ENCODE assay signal across 8 cellular contexts in genomic region chr14:63727736-63728728, GRCh38. TPM values are rescaled to one million over a fixed set of nuclear protein-coding genes. Genes with fewer than 3 reads are reported as not detected.
A peak's percentile ranks its signal among the peaks of the same experiment; 100 is the strongest.
DNase-seq lines count a peak whose midpoint lies in the region; ATAC-seq and TF ChIP-seq lines count a peak whose summit lies in the region.

Gene SGPP1 (minus strand): TSS chr14:63728065. CDS start chr14:63727944, 121 bp downstream.

- peak within 1 kb of the TSS; percentile 9 for H3K4ac ChIP-seq in trophoblast cell (ENCODE audit: low read depth, low read length)

- peak within 1 kb of the TSS; percentile 99 for H3K4me3 Mint-ChIP-seq in GM23338
- peak within 1 kb of the TSS; percentile 99 for H3K4me3 Mint-ChIP-seq in activated naive CD8-positive, alpha-beta T cell treated with anti-CD3 and anti-CD28 coated beads, Interleukin-2, amount 10 ng/mL, durations not matched to agents 7 days and 5 days

- H3K27me3 Mint-ChIP-seq in GM23338 (ENCODE audit: insufficient read depth, low read depth, poor library complexity): peaks cover 25% of the 10 kb centered on the region
- H3K27me3 Mint-ChIP-seq in activated naive CD8-positive, alpha-beta T cell treated with anti-CD3 and anti-CD28 coated beads, Interleukin-2, amount 10 ng/mL, durations not matched to agents 7 days and 5 days: peaks cover 3% of the 10 kb centered on the region

- H3K14ac ChIP-seq in trophoblast cell (ENCODE audit: low read length): peak within 1 kb of the TSS; percentile 22

- H3K36me3 ChIP-seq in GM23338 (ENCODE audit: insufficient read depth) (no peaks in the 10 kb centered on the region), trophoblast cell (ENCODE audit: control insufficient read depth in 1 of 2, insufficient read depth in 2 of 2, low read length in 2 of 2) (no peaks in the 10 kb centered on the region), tibial nerve (no peaks in the 10 kb centered on the region)

- peaks cover 11% of the 10 kb centered on the region for H3K79me1 ChIP-seq in trophoblast cell (ENCODE audit: low read length)

- peak within 1 kb of the TSS; percentile 72 for H2BK12ac ChIP-seq in trophoblast cell (ENCODE audit: low read length)

- no peaks in the 10 kb centered on the region for H3K9me3 Mint-ChIP-seq in GM23338
- no peaks in the 10 kb centered on the region for H3K9me3 Mint-ChIP-seq in activated naive CD8-positive, alpha-beta T cell treated with anti-CD3 and anti-CD28 coated beads, Interleukin-2, amount 10 ng/mL, durations not matched to agents 7 days and 5 days

- H3K27me3 ChIP-seq in GM23338 (ENCODE audit: insufficient read depth) (peaks cover 37% of the 10 kb centered on the region), trophoblast cell (ENCODE audit: insufficient read depth, low read length) (no peaks in the 10 kb centered on the region), tibial nerve (no peaks in the 10 kb centered on the region)

- peak within 1 kb of the TSS; percentile 78 for H4K91ac ChIP-seq in trophoblast cell (ENCODE audit: low read depth, low read length)

- TF ChIP-seq POLR2A in tibial nerve (IDR thresholded peaks at IDR 0.05): peak; percentile 44 to 67

- POLR2A ChIA-PET in activated naive CD8-positive, alpha-beta T cell treated with anti-CD3 and anti-CD28 coated beads, Interleukin-2, amount 10 ng/mL, durations not matched to agents 7 days and 5 days (lab: Charles Lee): interaction anchor here (0.5 to 1.7 kb wide), 9 partner anchors 9 to 339 kb away, joined by 3 to 10 read pairs (median 3); partner anchors contain the start of gene WDR89

- no peaks in the 10 kb centered on the region; the same call in 1 of the 2 replicates for H3K9me2 ChIP-seq in GM23338 (ENCODE audit: insufficient read depth)

- H4K12ac ChIP-seq in trophoblast cell (ENCODE audit: low read depth, low read length): peak within 1 kb of the TSS; percentile 82

- peak within 1 kb of the TSS; percentile 88; the same call in 1 of the 2 replicates for H3K27ac Mint-ChIP-seq in GM23338
- H3K27ac Mint-ChIP-seq in activated naive CD8-positive, alpha-beta T cell treated with anti-CD3 and anti-CD28 coated beads, Interleukin-2, amount 10 ng/mL, durations not matched to agents 7 days and 5 days: peak within 1 kb of the TSS; percentile 99

- H2AFZ ChIP-seq in GM23338: peak within 1 kb of the TSS; percentile 100
- peak within 1 kb of the TSS; percentile 98 for H2AFZ ChIP-seq in trophoblast cell (ENCODE audit: insufficient read depth, low read length, poor library complexity)

- H3K79me2 ChIP-seq in GM23338 (replicated peaks; ENCODE audit: insufficient read depth): no peaks in the 10 kb centered on the region
- peaks cover 14% of the 10 kb centered on the region for H3K79me2 ChIP-seq in trophoblast cell (ENCODE audit: control insufficient read depth, insufficient read depth, low read length, poor library complexity)

- no peaks in the 10 kb centered on the region for H3K9me3 ChIP-seq in trophoblast cell (ENCODE audit: insufficient read depth, low read depth, low read length)
- no peaks in the 10 kb centered on the region for H3K9me3 ChIP-seq in tibial nerve

- peaks cover 12% of the 10 kb centered on the region for H3F3A ChIP-seq in GM23338 (replicated peaks; ENCODE audit: low read depth)

- peak; percentile 79 for ATAC-seq in GM23338
- ATAC-seq in activated naive CD8-positive, alpha-beta T cell treated with anti-CD3 and anti-CD28 coated beads, Interleukin-2, amount 10 ng/mL, durations not matched to agents 7 days and 5 days (ENCODE audit: low read depth): peak; percentile 93
- ATAC-seq in Right ventricle myocardium superior (ENCODE audit: poor library complexity): peak; percentile 95

- peak within 1 kb of the TSS; percentile 83 for H2BK5ac ChIP-seq in trophoblast cell (ENCODE audit: low read depth, low read length, poor library complexity)

- no CpG with 5 or more reads among the region's 88 CpGs for WGBS in trophoblast cell (ENCODE audit: extremely low coverage, insufficient coverage, insufficient read length)
- 3 to 5% methylated on average over 12 to 17 of the region's 88 CpGs for WGBS in tibial nerve, 2 donors

- TF ChIP-seq CTCF in GM23338 (conservative IDR thresholded peaks at IDR 0.05; ENCODE audit: low read depth in 2 of 2): peak in 1 of 2 experiments; percentile 44; a peak in 1 of 4 replicates
- TF ChIP-seq CTCF in tibial nerve (IDR thresholded peaks at IDR 0.05): peak in 4 of 5 experiments; percentile 11 to 50 (median 38)

- H3K18ac ChIP-seq in trophoblast cell (ENCODE audit: low read length): peak within 1 kb of the TSS; percentile 97

- H3K4me1 Mint-ChIP-seq in GM23338: peaks cover 24% of the 10 kb centered on the region
- peaks cover 25% of the 10 kb centered on the region for H3K4me1 Mint-ChIP-seq in activated naive CD8-positive, alpha-beta T cell treated with anti-CD3 and anti-CD28 coated beads, Interleukin-2, amount 10 ng/mL, durations not matched to agents 7 days and 5 days

- peak within 1 kb of the TSS; percentile 18 for H2AK5ac ChIP-seq in trophoblast cell (ENCODE audit: low read length)

- H3K4me1 ChIP-seq in GM23338 (ENCODE audit: insufficient read depth) (peaks cover 13% of the 10 kb centered on the region; the same call in 1 of the 2 replicates), trophoblast cell (ENCODE audit: control insufficient read depth in 1 of 2, insufficient read depth in 2 of 2, low read length in 2 of 2) (no peaks in the 10 kb centered on the region), tibial nerve (peaks cover 0 to 31% (median 9%) of the 10 kb centered on the region in 4 donors)

- H4K8ac ChIP-seq in trophoblast cell (ENCODE audit: low read depth, low read length): peak within 1 kb of the TSS; percentile 87

- H3K27ac ChIP-seq in GM23338 (ENCODE audit: low read depth) (no peak within 1 kb of the TSS), trophoblast cell (ENCODE audit: low read depth, low read length) (peak within 1 kb of the TSS; percentile 82), tibial nerve (peak within 1 kb of the TSS; percentile 87 to 93 (median 91))

- H3K4me3 ChIP-seq in GM23338 (peak within 1 kb of the TSS; percentile 85), trophoblast cell (ENCODE audit: low read depth, low read length) (peak within 1 kb of the TSS; percentile 88), tibial nerve (peak within 1 kb of the TSS; percentile 89 to 99 (median 95))

- H2BK120ac ChIP-seq in trophoblast cell (ENCODE audit: insufficient read depth, low read length, poor library complexity): peak within 1 kb of the TSS; percentile 83

- H3K4me2 ChIP-seq in GM23338: peak within 1 kb of the TSS; percentile 89
- H3K4me2 ChIP-seq in trophoblast cell (ENCODE audit: low read length): peak within 1 kb of the TSS; percentile 75

- peak within 1 kb of the TSS; percentile 91 for H3K9ac ChIP-seq in trophoblast cell (ENCODE audit: low read length)

- H3K23ac ChIP-seq in trophoblast cell (ENCODE audit: low read length): no peak within 1 kb of the TSS

- no peaks in the 10 kb centered on the region for H4K20me1 ChIP-seq in GM23338 (replicated peaks; ENCODE audit: insufficient read depth)

- peak in 1 of 2 donors; percentile 60 for TF ChIP-seq EP300 in tibial nerve (IDR thresholded peaks at IDR 0.05)

- H3K36me3 Mint-ChIP-seq in GM23338 (ENCODE audit: low read depth): peaks cover 4% of the 10 kb centered on the region; the same call in 1 of the 3 replicates
- peaks cover 3% of the 10 kb centered on the region for H3K36me3 Mint-ChIP-seq in activated naive CD8-positive, alpha-beta T cell treated with anti-CD3 and anti-CD28 coated beads, Interleukin-2, amount 10 ng/mL, durations not matched to agents 7 days and 5 days

- intact Hi-C loops in Right ventricle myocardium superior (cut with DNase I): no loop called here

- peak; percentile 96 for DNase-seq in GM03348 (ENCODE audit: low spot score)
- DNase-seq in GM23338 (ENCODE audit: low spot score): peak; percentile 74
- peak; percentile 66 for DNase-seq in LHCN-M2 (ENCODE audit: low read depth)
- DNase-seq in SW 1271 (lab: John Stamatoyannopoulos, UW): peak; percentile 55 to 86
- peak; percentile 89 for DNase-seq in activated naive CD8-positive, alpha-beta T cell treated with anti-CD3 and anti-CD28 coated beads, Interleukin-2, amount 10 ng/mL, durations not matched to agents 7 days and 5 days
- peak; percentile 91 for DNase-seq in Right ventricle myocardium superior
- DNase-seq in trophoblast cell: peak; percentile 74 to 86
- DNase-seq in tibial nerve (ENCODE audit: low spot score in 2 of 2): peak; percentile 40 to 58

TF ChIP-seq in GM23338, 12 proteins besides CTCF, POLR2A, EP300 and RAD21:
- TF ChIP-seq EZH2phosphoT487 (IDR thresholded peaks at IDR 0.05; ENCODE audit: unreplicated experiment) (no peak), POLR2AphosphoS5 (IDR thresholded peaks at IDR 0.05; ENCODE audit: low read depth) (peak; percentile 43; the same call in 1 of the 2 replicates)
TF ChIP-seq in GM23338: peak in this region for 1.

RNA-seq across cellular contexts. Expression of gene SGPP1, which starts in this region (rescaled TPM):
- total RNA-seq in GM23338 (2014; rRNA removed; shearing (Covaris generic)): 11.1 and 14.1 TPM in 2 replicates
- polyA plus RNA-seq in GM23338 (2016; fragmentation: Nextera tagmentation; extraction: Ambion mirVana): 4.2 and 4.3 TPM in 2 replicates
- total RNA-seq in LHCN-M2 (2014; rRNA removed) (28.3 and 30.1 TPM in 2 replicates), Right ventricle myocardium superior (5.6 TPM), tibial nerve (10 to 100 TPM; 31.2 to 43.5 (median 35.3) TPM)
- 6.6 TPM for polyA plus RNA-seq in LHCN-M2 (2012)
- total RNA-seq in activated naive CD8-positive, alpha-beta T cell treated with anti-CD3 and anti-CD28 coated beads, Interleukin-2, amount 10 ng/mL, durations not matched to agents 7 days and 5 days: 10 to 100 TPM; 14.7 to 15.7 TPM
- 70.1 and 72.2 TPM in 2 replicates for polyA plus RNA-seq in trophoblast cell (2013)
